9 cellular contexts compared by ENCODE assay signal in genomic region chr9:91949293-91949945, GRCh38. TPM values are rescaled to one million over a fixed set of nuclear protein-coding genes. Genes with fewer than 3 reads are reported as not detected.
DNase-seq lines count a peak whose midpoint lies in the region; ATAC-seq, FAIRE-seq and TF ChIP-seq lines count a peak whose summit lies in the region.
"Had no signal": no experiment of that assay in that cellular context is flagged by ENCODE, and none has a peak within 500 bp of the region (broad histone marks: within the 10 kb centered on the region; RNA-seq: fewer than 3 reads in every experiment).

No MANE protein-coding gene starts in this region.

- H3K27ac ChIP-seq in astrocyte (ENCODE audit: low read depth, low read length) (no peak overlapping the region), tibial artery (no peak overlapping the region)

- H3K27ac Mint-ChIP-seq in activated CD4-positive, alpha-beta T cell treated with anti-CD3 and anti-CD28 coated beads for 36 hours, result no peak overlapping the region
- H3K27ac Mint-ChIP-seq in astrocyte (ENCODE audit: unreplicated experiment), result no peak overlapping the region
- no peak overlapping the region for H3K27ac Mint-ChIP-seq in activated naive CD4-positive, alpha-beta T cell treated with anti-CD3 and anti-CD28 coated beads for 36 hours

- FAIRE-seq in astrocyte (lab: Jason Lieb, UNC), result no peak
- FAIRE-seq: colon had no signal

- CTCF ChIA-PET in activated CD4-positive, alpha-beta T cell treated with anti-CD3 and anti-CD28 coated beads for 36 hours (lab: Charles Lee), result interaction anchor here (1.1 to 2.3 kb wide), 4 partner anchors 70 to 191 kb away, joined by 4 to 8 read pairs (median 7); no protein-coding TSS in a partner anchor
- CTCF ChIA-PET in activated naive CD4-positive, alpha-beta T cell treated with anti-CD3 and anti-CD28 coated beads for 36 hours (lab: Charles Lee), result interaction anchor here (1.0 to 1.2 kb wide), 2 partner anchors 14 to 216 kb away, joined by 3 to 5 read pairs; no protein-coding TSS in a partner anchor

- no peak for TF ChIP-seq POLR2A in GM18505 (IDR thresholded peaks at IDR 0.05; ENCODE audit: borderline replicate concordance, extremely low read depth, insufficient read depth, insufficient read length)

- H3K9ac ChIP-seq in astrocyte (ENCODE audit: low read length), result no peak overlapping the region

- POLR2A ChIA-PET in activated CD4-positive, alpha-beta T cell treated with anti-CD3 and anti-CD28 coated beads for 36 hours (lab: Charles Lee), result no interaction called here

- H3K36me3 ChIP-seq in astrocyte (ENCODE audit: insufficient read depth, low read length), result no peaks in the 10 kb centered on the region
- H3K36me3 ChIP-seq in tibial artery, result no peaks in the 10 kb centered on the region

- peaks cover 64% of the 10 kb centered on the region for H3K27me3 Mint-ChIP-seq in activated CD4-positive, alpha-beta T cell treated with anti-CD3 and anti-CD28 coated beads for 36 hours
- H3K27me3 Mint-ChIP-seq in astrocyte (ENCODE audit: low read depth, unreplicated experiment), result peaks cover 6% of the 10 kb centered on the region
- H3K27me3 Mint-ChIP-seq in activated naive CD4-positive, alpha-beta T cell treated with anti-CD3 and anti-CD28 coated beads for 36 hours (ENCODE audit: low read depth), result peaks cover 56% of the 10 kb centered on the region

- H3K9me3 Mint-ChIP-seq in activated CD4-positive, alpha-beta T cell treated with anti-CD3 and anti-CD28 coated beads for 36 hours (ENCODE audit: low read depth), result no peaks in the 10 kb centered on the region
- peaks cover 4% of the 10 kb centered on the region for H3K9me3 Mint-ChIP-seq in astrocyte (ENCODE audit: unreplicated experiment)
- H3K9me3 Mint-ChIP-seq in activated naive CD4-positive, alpha-beta T cell treated with anti-CD3 and anti-CD28 coated beads for 36 hours, result no peaks in the 10 kb centered on the region

- no peak for TF ChIP-seq CTCF in astrocyte (IDR thresholded peaks at IDR 0.05; ENCODE audit: insufficient read depth, low read depth, low read length)
- TF ChIP-seq CTCF in tibial artery (IDR thresholded peaks at IDR 0.05), result no peak

- H3K4me3 ChIP-seq in astrocyte (ENCODE audit: insufficient read depth, low read depth, low read length), result peak overlapping the region; percentile 40
- H3K4me3 ChIP-seq in tibial artery, result peak overlapping the region; percentile 41 to 44

- H2AFZ ChIP-seq in astrocyte (ENCODE audit: low read depth, low read length), result peak overlapping the region; percentile 71

- H3K9me3 ChIP-seq in astrocyte (ENCODE audit: insufficient read depth, low read depth, low read length), result peaks cover 6% of the 10 kb centered on the region
- peaks cover 0 to 7% (median 0%) of the 10 kb centered on the region in 3 donors for H3K9me3 ChIP-seq in tibial artery

- H3K4me1 Mint-ChIP-seq in activated CD4-positive, alpha-beta T cell treated with anti-CD3 and anti-CD28 coated beads for 36 hours, result peaks cover 4% of the 10 kb centered on the region
- H3K4me1 Mint-ChIP-seq in astrocyte (ENCODE audit: low read depth, unreplicated experiment), result peaks cover 13% of the 10 kb centered on the region
- peaks cover 4% of the 10 kb centered on the region for H3K4me1 Mint-ChIP-seq in activated naive CD4-positive, alpha-beta T cell treated with anti-CD3 and anti-CD28 coated beads for 36 hours (ENCODE audit: low read depth)

- no peak overlapping the region for H3K4me3 Mint-ChIP-seq in activated CD4-positive, alpha-beta T cell treated with anti-CD3 and anti-CD28 coated beads for 36 hours
- peak overlapping the region; percentile 83 for H3K4me3 Mint-ChIP-seq in astrocyte (ENCODE audit: unreplicated experiment)
- H3K4me3 Mint-ChIP-seq in activated naive CD4-positive, alpha-beta T cell treated with anti-CD3 and anti-CD28 coated beads for 36 hours, result no peak overlapping the region

- H3K36me3 Mint-ChIP-seq in activated CD4-positive, alpha-beta T cell treated with anti-CD3 and anti-CD28 coated beads for 36 hours (ENCODE audit: low read depth), result peaks cover 2% of the 10 kb centered on the region
- H3K36me3 Mint-ChIP-seq in astrocyte (ENCODE audit: low read depth, unreplicated experiment), result peaks cover 4% of the 10 kb centered on the region
- no peaks in the 10 kb centered on the region for H3K36me3 Mint-ChIP-seq in activated naive CD4-positive, alpha-beta T cell treated with anti-CD3 and anti-CD28 coated beads for 36 hours (ENCODE audit: low read depth)

- H3K4me1 ChIP-seq in astrocyte (ENCODE audit: insufficient read depth, low read length), result peaks cover 4% of the 10 kb centered on the region
- peaks cover 0 to 23% (median 15%) of the 10 kb centered on the region in 4 donors for H3K4me1 ChIP-seq in tibial artery

- no peaks in the 10 kb centered on the region for H4K20me1 ChIP-seq in astrocyte (ENCODE audit: insufficient read depth, low read length)

- peak overlapping the region; percentile 82 for H3K4me2 ChIP-seq in astrocyte (ENCODE audit: low read length)

- intact Hi-C loops in activated CD4-positive, alpha-beta T cell treated with anti-CD3 and anti-CD28 coated beads for 36 hours (cut with DNase I, micrococcal nuclease), result loop anchor here in 1 of 2 experiments (5.0 kb wide), 1 partner anchor 172 kb away; no protein-coding TSS in a partner anchor
- intact Hi-C loops in tibial artery (cut with DNase I; ENCODE audit: low total_unique reads), result no loop called here
- intact Hi-C loops in activated naive CD4-positive, alpha-beta T cell treated with anti-CD3 and anti-CD28 coated beads for 36 hours (cut with micrococcal nuclease), result no loop called here

- H3K27me3 ChIP-seq in astrocyte (ENCODE audit: insufficient read depth, low read length) (peaks cover 45% of the 10 kb centered on the region), tibial artery (peaks cover 0 to 65% of the 10 kb centered on the region in 2 donors)

- H3K79me2 ChIP-seq in astrocyte (ENCODE audit: insufficient read depth, low read length), result no peaks in the 10 kb centered on the region

- ATAC-seq in activated CD4-positive, alpha-beta T cell treated with anti-CD3 and anti-CD28 coated beads for 36 hours, result no peak
- ATAC-seq in GM18505 (IDR thresholded peaks at IDR 0.05; ENCODE audit: unreplicated experiment), result no peak

- peak; percentile 6 for DNase-seq in activated CD4-positive, alpha-beta T cell treated with anti-CD3 and anti-CD28 coated beads for 48 hours
- no peak for DNase-seq in activated CD4-positive, alpha-beta T cell treated with anti-CD3 and anti-CD28 coated beads for 36 hours
- DNase-seq in astrocyte (ENCODE audit: low read depth) (no peak), islet precursor cell (peak; percentile 63), tibial artery (no peak), germinal center (ENCODE audit: low spot score) (no peak)
- DNase-seq in activated naive CD4-positive, alpha-beta T cell treated with anti-CD3 and anti-CD28 coated beads for 36 hours, result no peak

RNA-seq across cellular contexts. Expression of gene ROR2, which starts 0.6 kb away (rescaled TPM):
- not detected for total RNA-seq in activated CD4-positive, alpha-beta T cell treated with anti-CD3 and anti-CD28 coated beads for 36 hours
- total RNA-seq in astrocyte, result 4.9 and 11.6 TPM in 2 replicates
- total RNA-seq in activated naive CD4-positive, alpha-beta T cell treated with anti-CD3 and anti-CD28 coated beads for 36 hours, result not detected

Comparison
In these comparisons a context has a peak if more than half of its experiments do, and no peak if none do; other contexts are left out.
1. DNase-seq: peak in activated CD4-positive, alpha-beta T cell treated with anti-CD3 and anti-CD28 coated beads for 48 hours (single experiment) and islet precursor cell (single experiment); none in activated CD4-positive, alpha-beta T cell treated with anti-CD3 and anti-CD28 coated beads for 36 hours (single experiment), astrocyte (single experiment), tibial artery (0 of 2), activated naive CD4-positive, alpha-beta T cell treated with anti-CD3 and anti-CD28 coated beads for 36 hours (single experiment) and germinal center (single experiment).